ENCODE assay signal across 25 cellular contexts in the genomic region with DNA sequence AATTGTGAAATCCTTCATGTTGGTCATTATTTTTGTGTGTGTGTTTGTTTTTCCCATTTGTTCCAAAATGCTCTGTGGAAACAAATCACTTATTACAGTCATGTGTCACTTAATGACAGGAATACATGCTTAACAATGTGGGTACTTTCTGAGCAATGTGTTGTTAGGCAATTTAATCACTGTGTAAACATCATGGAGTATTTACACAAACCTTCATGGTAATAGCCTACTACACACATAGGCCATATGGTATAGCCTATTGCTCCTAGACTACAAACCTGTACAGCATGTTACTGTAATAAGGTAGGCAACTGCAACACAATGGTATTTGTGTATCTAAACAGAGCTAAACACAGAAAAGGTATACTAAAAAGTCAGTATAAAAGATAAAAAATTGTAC.
DNase-seq lines count a peak whose midpoint lies in the region; ATAC-seq and TF ChIP-seq lines count a peak whose summit lies in the region.
"Had no signal": no experiment of that assay in that cellular context is flagged by ENCODE, and none has a peak within 500 bp of the region (broad histone marks: within the 10 kb centered on the region; RNA-seq: fewer than 3 reads in every experiment).

No MANE protein-coding gene starts in this region.

- H3K27me3 ChIP-seq in uterus (no peaks in the 10 kb centered on the region), right cardiac atrium (ENCODE audit: control insufficient read depth, insufficient read depth) (no peaks in the 10 kb centered on the region), prostate gland (replicated peaks; ENCODE audit: insufficient read depth) (no peaks in the 10 kb centered on the region)
- H3K27me3 ChIP-seq: neutrophil, vagina had no signal

- peak; percentile 89 for ATAC-seq in mucosa of descending colon
- no peak for ATAC-seq in right cardiac atrium
- ATAC-seq: GM12878, left lobe of liver, psoas muscle had no signal

- intact Hi-C loops in mucosa of descending colon (cut with DNase I, micrococcal nuclease) (no loop called here), uterus (cut with DNase I; ENCODE audit: low total_unique reads) (no loop called here), right cardiac atrium (cut with DNase I) (no loop called here), prostate gland (cut with DNase I) (no loop called here)

- no peak overlapping the region for H3K4me3 ChIP-seq in mucosa of descending colon
- no peak overlapping the region for H3K4me3 ChIP-seq in uterus
- H3K4me3 ChIP-seq in right cardiac atrium (ENCODE audit: low read length) = no peak overlapping the region
- no peak overlapping the region for H3K4me3 ChIP-seq in prostate gland
- H3K4me3 ChIP-seq: GM12878, psoas muscle, thoracic aorta, vagina had no signal

- H3K36me3 ChIP-seq in mucosa of descending colon (ENCODE audit: low read depth) (no peaks in the 10 kb centered on the region), uterus (no peaks in the 10 kb centered on the region), prostate gland (no peaks in the 10 kb centered on the region)
- H3K36me3 ChIP-seq: neutrophil, thoracic aorta, vagina had no signal

- H3K27ac ChIP-seq in uterus (no peak overlapping the region), right cardiac atrium (ENCODE audit: low read length) (no peak overlapping the region), prostate gland (no peak overlapping the region)
- H3K27ac ChIP-seq: 22Rv1, C4-2B, neutrophil, psoas muscle, thoracic aorta, vagina had no signal

- no peak for TF ChIP-seq POLR2A in uterus (IDR thresholded peaks at IDR 0.05)
- TF ChIP-seq POLR2A in prostate gland (IDR thresholded peaks at IDR 0.05) = no peak

- TF ChIP-seq CTCF in mucosa of descending colon (IDR thresholded peaks at IDR 0.05) (no peak), uterus (IDR thresholded peaks at IDR 0.05) (no peak), prostate gland (IDR thresholded peaks at IDR 0.05) (no peak)

- no peaks in the 10 kb centered on the region for H3K9me3 ChIP-seq in mucosa of descending colon
- no peaks in the 10 kb centered on the region for H3K9me3 ChIP-seq in uterus
- H3K9me3 ChIP-seq in right cardiac atrium (ENCODE audit: control insufficient read depth, low read length) = no peaks in the 10 kb centered on the region
- H3K9me3 ChIP-seq in prostate gland = no peaks in the 10 kb centered on the region
- H3K9me3 ChIP-seq: neutrophil, psoas muscle, thoracic aorta, vagina had no signal

- H3K4me1 ChIP-seq in mucosa of descending colon (ENCODE audit: low read depth) (no peaks in the 10 kb centered on the region), uterus (no peaks in the 10 kb centered on the region), right cardiac atrium (ENCODE audit: control insufficient read depth, insufficient read depth, low read length) (no peaks in the 10 kb centered on the region), prostate gland (replicated peaks) (no peaks in the 10 kb centered on the region)
- H3K4me1 ChIP-seq: psoas muscle, vagina had no signal

- peak; percentile 29 for DNase-seq in NCI-H1436 (lab: John Stamatoyannopoulos, UW)
- no peak for DNase-seq in NCI-H1436 treated with DMSO at 0.1 percent for 48 hours (lab: John Stamatoyannopoulos, UW)
- DNase-seq in NCI-H1417 treated with DMSO at 0.1 percent for 48 hours (lab: John Stamatoyannopoulos, UW) = peak; percentile 33
- peak; percentile 89 for DNase-seq in NCI-H69 (lab: John Stamatoyannopoulos, UW)
- no peak for DNase-seq in mucosa of descending colon
- no peak for DNase-seq in uterus
- DNase-seq in right cardiac atrium = no peak
- no peak for DNase-seq in prostate gland (ENCODE audit: low spot score)
- DNase-seq: activated CD4-positive, alpha-beta T cell treated with anti-CD3 and anti-CD28 coated beads for 48 hours; activated CD8-positive, alpha-beta memory T cell treated with anti-CD3 and anti-CD28 coated beads for 24 hours; activated effector memory CD4-positive, alpha-beta T cell treated with anti-CD3 and anti-CD28 coated beads, Interleukin-2, amount 50 U/mL, for 16 hours; activated naive CD8-positive, alpha-beta T cell treated with anti-CD3 and anti-CD28 coated beads, Interleukin-2, amount 10 ng/mL, durations not matched to agents 7 days and 5 days; caudate nucleus; dermis blood vessel endothelial cell; EL; naive B cell; NCI-H1092 treated with DMSO at 0.1 percent for 48 hours; psoas muscle had no signal

Comparison
In these comparisons a context has a peak if more than half of its experiments do, and no peak if none do; other contexts are left out.
1. DNase-seq: peak in NCI-H1436 (single experiment), NCI-H1417 treated with DMSO at 0.1 percent for 48 hours (single experiment) and NCI-H69 (single experiment); none in NCI-H1436 treated with DMSO at 0.1 percent for 48 hours (single experiment), mucosa of descending colon (0 of 3), uterus (0 of 2), right cardiac atrium (0 of 3) and prostate gland (single experiment).